Comparison of ENCODE assay signal across 15 cellular contexts in genomic region chr3:167899090-167899489, GRCh38.
"Had no signal": no experiment of that assay in that cellular context is flagged by ENCODE, and none has a peak within 500 bp of the region (broad histone marks: within the 10 kb centered on the region; RNA-seq: fewer than 3 reads in every experiment).

No MANE protein-coding gene starts in this region.

- H3K27me3 Mint-ChIP-seq: activated CD4-positive, alpha-beta memory T cell treated with anti-CD3 and anti-CD28 coated beads, Interleukin-2, amount 10 ng/mL, durations not matched to agents 7 days and 5 days had no signal

- H3K9me3 Mint-ChIP-seq: activated CD4-positive, alpha-beta memory T cell treated with anti-CD3 and anti-CD28 coated beads, Interleukin-2, amount 10 ng/mL, durations not matched to agents 7 days and 5 days; activated naive CD8-positive, alpha-beta T cell treated with anti-CD3 and anti-CD28 coated beads, Interleukin-2, amount 10 ng/mL, durations not matched to agents 7 days and 5 days; mesothelial cell of epicardium had no signal

- H3K36me3 Mint-ChIP-seq: activated naive CD8-positive, alpha-beta T cell treated with anti-CD3 and anti-CD28 coated beads, Interleukin-2, amount 10 ng/mL, durations not matched to agents 7 days and 5 days had no signal

- ATAC-seq: lower lobe of right lung; stimulated activated naive CD8-positive, alpha-beta T cell treated with anti-CD3 and anti-CD28 coated beads, Interleukin-15, Interleukin-2, amounts not matched to agents 100 U/mL and 50 U/mL, for 24 hours had no signal

- DNase-seq: activated CD4-positive, alpha-beta memory T cell treated with anti-CD3 and anti-CD28 coated beads, Interleukin-2, amount 10 ng/mL, durations not matched to agents 7 days and 5 days; activated gamma-delta T cell; activated naive CD8-positive, alpha-beta T cell treated with anti-CD3 and anti-CD28 coated beads, Interleukin-2, amount 10 ng/mL, durations not matched to agents 7 days and 5 days; activated T-cell treated with anti-CD3 and anti-CD28 coated beads, Interleukin-2, amount 50 U/mL, for 48 hours; anterior cingulate cortex; dermis blood vessel endothelial cell; erythroblast; kidney glomerular epithelial cell; lower lobe of right lung; ovary; stimulated activated CD4-positive, alpha-beta T cell treated with anti-CD3 and anti-CD28 coated beads, Interleukin-4, amount 100 ng/mL, for 1 hour; stimulated activated CD8-positive, alpha-beta memory T cell treated with anti-CD3 and anti-CD28 coated beads, Interleukin-4, amount 100 ng/mL, for 48 hours; stimulated activated naive CD8-positive, alpha-beta T cell treated with anti-CD3 and anti-CD28 coated beads, Interleukin-15, Interleukin-2, amounts not matched to agents 100 U/mL and 50 U/mL, for 24 hours had no signal

- H3K4me3 Mint-ChIP-seq: activated CD4-positive, alpha-beta memory T cell treated with anti-CD3 and anti-CD28 coated beads, Interleukin-2, amount 10 ng/mL, durations not matched to agents 7 days and 5 days; activated naive CD8-positive, alpha-beta T cell treated with anti-CD3 and anti-CD28 coated beads, Interleukin-2, amount 10 ng/mL, durations not matched to agents 7 days and 5 days; mesothelial cell of epicardium; neural progenitor cell had no signal

- H3K4me1 Mint-ChIP-seq: activated CD4-positive, alpha-beta memory T cell treated with anti-CD3 and anti-CD28 coated beads, Interleukin-2, amount 10 ng/mL, durations not matched to agents 7 days and 5 days; activated naive CD8-positive, alpha-beta T cell treated with anti-CD3 and anti-CD28 coated beads, Interleukin-2, amount 10 ng/mL, durations not matched to agents 7 days and 5 days had no signal

- H3K27ac Mint-ChIP-seq: activated CD4-positive, alpha-beta memory T cell treated with anti-CD3 and anti-CD28 coated beads, Interleukin-2, amount 10 ng/mL, durations not matched to agents 7 days and 5 days; activated naive CD8-positive, alpha-beta T cell treated with anti-CD3 and anti-CD28 coated beads, Interleukin-2, amount 10 ng/mL, durations not matched to agents 7 days and 5 days; mesothelial cell of epicardium; neural progenitor cell had no signal
